In the genomic region with DNA sequence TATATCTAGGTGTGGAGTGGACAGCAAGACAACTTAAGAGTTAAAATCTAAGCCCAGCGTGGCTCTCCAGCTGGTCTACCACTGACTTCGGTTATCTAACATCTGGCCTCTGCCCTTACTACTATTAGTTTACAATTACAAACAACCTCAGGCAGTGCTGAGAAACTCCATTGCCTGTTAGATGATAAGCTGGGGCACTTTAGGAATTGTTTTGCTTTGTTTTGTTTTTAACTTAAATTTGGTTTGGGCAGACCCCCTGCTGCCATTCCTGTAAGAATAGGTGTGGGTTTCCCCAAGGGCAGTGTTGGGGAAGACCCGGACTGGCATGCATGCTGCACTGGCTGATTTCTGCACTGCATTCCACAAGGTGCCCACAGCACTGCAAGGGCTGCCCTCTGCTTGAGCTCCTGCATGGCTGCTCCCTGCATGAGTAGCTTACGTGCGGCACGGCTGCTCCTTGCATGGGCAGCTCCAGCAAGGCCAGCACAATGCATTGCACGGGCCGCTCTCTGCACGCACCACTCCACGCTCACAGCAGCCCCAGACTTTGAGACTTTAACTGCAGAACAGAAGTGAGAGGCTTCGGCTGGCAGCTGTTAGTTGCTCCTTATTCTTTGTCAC, we compare ENCODE assay signal across 1 cellular context.
A peak's percentile ranks its signal among the peaks of the same experiment; 100 is the strongest.
TF ChIP-seq lines count a peak whose summit lies in the region.

No MANE protein-coding gene starts in this region.

TF ChIP-seq in GM12878, 131 proteins besides CTCF, POLR2A, EP300 and RAD21 (continued from another document):
- TF ChIP-seq IKZF2 (IDR thresholded peaks at IDR 0.05) (peak in 1 of 2 experiments; percentile 24; a peak in 2 of 4 replicates), DPF2 (IDR thresholded peaks at IDR 0.05) (0 out of 2 replicates have a peak, but pooled peaks have one; percentile 20), LARP7 (IDR thresholded peaks at IDR 0.05) (peak; percentile 62), YY1 (IDR thresholded peaks at IDR 0.05; ENCODE audit: low read depth, low read length) (0 out of 2 replicates have a peak, but pooled peaks have one; percentile 20), BHLHE40 (IDR thresholded peaks at IDR 0.05; ENCODE audit: borderline replicate concordance in 1 of 2, low read depth in 2 of 2, low read length in 1 of 2) (peak in 1 of 2 experiments; percentile 60; a peak in 1 of 4 replicates), SUZ12 (IDR thresholded peaks at IDR 0.05; ENCODE audit: unreplicated experiment) (no peak)
